In the genomic region with DNA sequence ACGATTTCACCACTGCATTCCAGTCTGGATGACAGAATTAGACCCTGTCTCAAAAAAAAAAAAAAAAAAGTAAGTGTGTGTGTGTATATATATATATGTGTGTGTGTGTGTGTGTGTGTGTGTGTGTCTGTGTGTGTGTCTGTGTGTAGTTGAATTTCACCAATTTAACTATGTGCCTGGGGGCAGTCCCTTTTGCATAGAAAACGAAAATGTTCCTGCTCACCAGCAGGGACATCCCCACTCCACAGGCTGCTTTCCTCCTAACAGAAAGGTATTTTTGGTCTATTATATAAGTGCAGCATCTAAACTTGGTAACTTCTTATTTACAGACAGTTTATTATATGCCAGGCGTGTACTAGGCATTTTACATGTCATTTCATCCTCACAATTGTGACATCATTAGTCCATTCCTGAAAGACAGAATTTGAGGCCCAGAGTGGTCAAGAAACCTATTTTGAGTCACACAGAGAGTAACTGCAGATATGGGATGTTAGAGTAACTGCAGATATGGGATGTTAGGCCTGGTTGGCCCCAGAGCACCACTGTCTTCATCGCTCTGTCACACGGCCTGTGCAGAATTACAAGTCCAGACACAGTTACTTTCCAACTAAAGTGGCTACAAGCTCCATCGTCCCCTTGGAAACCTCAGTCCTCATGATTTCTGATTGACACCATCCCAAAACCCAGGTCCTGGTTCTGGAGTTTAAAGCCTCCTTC, we compare ENCODE assay signal across 19 cellular contexts. TPM values are rescaled to one million over a fixed set of nuclear protein-coding genes. Genes with fewer than 3 reads are reported as not detected.
DNase-seq lines count a peak whose midpoint lies in the region; ATAC-seq and TF ChIP-seq lines count a peak whose summit lies in the region.
"Had no signal": no experiment of that assay in that cellular context is flagged by ENCODE, and none has a peak within 500 bp of the region (broad histone marks: within the 10 kb centered on the region; RNA-seq: fewer than 3 reads in every experiment).

No MANE protein-coding gene starts in this region.

- H3K27ac Mint-ChIP-seq in activated naive CD8-positive, alpha-beta T cell treated with anti-CD3 and anti-CD28 coated beads, Interleukin-2, amount 50 U/mL, for 24 hours: no peak overlapping the region
- no peak overlapping the region for H3K27ac Mint-ChIP-seq in activated naive CD8-positive, alpha-beta T cell treated with anti-CD3 and anti-CD28 coated beads for 36 hours
- no peak overlapping the region for H3K27ac Mint-ChIP-seq in osteocyte (ENCODE audit: unreplicated experiment)

- H3K9me3 Mint-ChIP-seq in activated naive CD8-positive, alpha-beta T cell treated with anti-CD3 and anti-CD28 coated beads, Interleukin-2, amount 50 U/mL, for 24 hours: no peaks in the 10 kb centered on the region
- no peaks in the 10 kb centered on the region for H3K9me3 Mint-ChIP-seq in activated naive CD8-positive, alpha-beta T cell treated with anti-CD3 and anti-CD28 coated beads for 36 hours
- H3K9me3 Mint-ChIP-seq in osteocyte (ENCODE audit: unreplicated experiment): peaks cover 20% of the 10 kb centered on the region
- H3K9me3 Mint-ChIP-seq: CD4-positive, CD25-positive, alpha-beta regulatory T cell had no signal

- no peaks in the 10 kb centered on the region for H3K36me3 Mint-ChIP-seq in activated naive CD8-positive, alpha-beta T cell treated with anti-CD3 and anti-CD28 coated beads, Interleukin-2, amount 50 U/mL, for 24 hours (ENCODE audit: low read depth)
- no peaks in the 10 kb centered on the region for H3K36me3 Mint-ChIP-seq in activated naive CD8-positive, alpha-beta T cell treated with anti-CD3 and anti-CD28 coated beads for 36 hours
- peaks cover 2% of the 10 kb centered on the region for H3K36me3 Mint-ChIP-seq in osteocyte (ENCODE audit: unreplicated experiment)
- H3K36me3 Mint-ChIP-seq: CD4-positive, CD25-positive, alpha-beta regulatory T cell had no signal

- no peak for DNase-seq in activated naive CD8-positive, alpha-beta T cell treated with anti-CD3 and anti-CD28 coated beads, Interleukin-2, amount 50 U/mL, for 24 hours
- DNase-seq in activated naive CD8-positive, alpha-beta T cell treated with anti-CD3 and anti-CD28 coated beads for 36 hours: no peak
- DNase-seq in GM12865 (ENCODE audit: low read depth): peak; percentile 5
- DNase-seq in GM20000 (ENCODE audit: low spot score): peak; percentile 32
- peak; percentile 34 for DNase-seq in osteocyte (ENCODE audit: extremely low spot score, unreplicated experiment)
- DNase-seq in NOMO-1 treated with dmso at 0.1 percent for 144 hours (lab: John Stamatoyannopoulos, UW; ENCODE audit: unreplicated experiment): no peak
- DNase-seq: CD4-positive, CD25-positive, alpha-beta regulatory T cell; EL; GF-D8; GOT3; HCEC 1CT; MG63; NCI-H1417; NCI-H1694 treated with DMSO at 0.1 percent for 48 hours; NCI-H2081 treated with DMSO at 0.1 percent for 48 hours; NCI-H2171 treated with DMSO at 0.1 percent for 48 hours; NCI-H524 treated with DMSO at 0.1 percent for 48 hours; Right ventricle myocardium superior had no signal

- TF ChIP-seq CTCF in GM12865 (IDR thresholded peaks at IDR 0.05; ENCODE audit: insufficient read depth, low read depth, low read length, missing control alignments): no peak
- no peak for TF ChIP-seq CTCF in GM20000 (IDR thresholded peaks at IDR 0.05; ENCODE audit: extremely low read depth, missing control alignments)
- no peak for TF ChIP-seq CTCF in osteocyte (IDR thresholded peaks at IDR 0.05)

- peak; percentile 54 for ATAC-seq in activated naive CD8-positive, alpha-beta T cell treated with anti-CD3 and anti-CD28 coated beads, Interleukin-2, amount 50 U/mL, for 24 hours
- no peak for ATAC-seq in HG03457 (IDR thresholded peaks at IDR 0.05; ENCODE audit: unreplicated experiment)

- H3K27me3 Mint-ChIP-seq in activated naive CD8-positive, alpha-beta T cell treated with anti-CD3 and anti-CD28 coated beads, Interleukin-2, amount 50 U/mL, for 24 hours: no peaks in the 10 kb centered on the region
- H3K27me3 Mint-ChIP-seq in activated naive CD8-positive, alpha-beta T cell treated with anti-CD3 and anti-CD28 coated beads for 36 hours: no peaks in the 10 kb centered on the region
- H3K27me3 Mint-ChIP-seq in osteocyte (ENCODE audit: unreplicated experiment): peaks cover 22% of the 10 kb centered on the region

- peaks cover 2% of the 10 kb centered on the region for H3K4me1 Mint-ChIP-seq in activated naive CD8-positive, alpha-beta T cell treated with anti-CD3 and anti-CD28 coated beads, Interleukin-2, amount 50 U/mL, for 24 hours
- H3K4me1 Mint-ChIP-seq in activated naive CD8-positive, alpha-beta T cell treated with anti-CD3 and anti-CD28 coated beads for 36 hours: peaks cover 4% of the 10 kb centered on the region
- H3K4me1 Mint-ChIP-seq in osteocyte (ENCODE audit: unreplicated experiment): no peaks in the 10 kb centered on the region
- H3K4me1 Mint-ChIP-seq: CD4-positive, CD25-positive, alpha-beta regulatory T cell had no signal

- H3K4me3 ChIP-seq in GM12865 (ENCODE audit: low read depth, low read length): no peak overlapping the region
- H3K4me3 ChIP-seq: MG63 had no signal

- no peak overlapping the region for H3K4me3 Mint-ChIP-seq in activated naive CD8-positive, alpha-beta T cell treated with anti-CD3 and anti-CD28 coated beads, Interleukin-2, amount 50 U/mL, for 24 hours
- H3K4me3 Mint-ChIP-seq in activated naive CD8-positive, alpha-beta T cell treated with anti-CD3 and anti-CD28 coated beads for 36 hours: no peak overlapping the region
- no peak overlapping the region for H3K4me3 Mint-ChIP-seq in osteocyte (ENCODE audit: unreplicated experiment)
- H3K4me3 Mint-ChIP-seq: CD4-positive, CD25-positive, alpha-beta regulatory T cell had no signal

RNA-seq across cellular contexts. Expression of gene TTL, which starts 9.3 kb away (rescaled TPM):
- total RNA-seq in activated naive CD8-positive, alpha-beta T cell treated with anti-CD3 and anti-CD28 coated beads for 36 hours: 10 to 100 TPM; 32.8 to 33.9 TPM
- 65.7 and 67.2 TPM in 2 replicates for total RNA-seq in osteocyte

RNA-seq across cellular contexts. Expression of gene RGPD8, which starts 39.3 kb away (rescaled TPM):
- 10 to 100 TPM; 14.3 to 14.9 TPM for total RNA-seq in activated naive CD8-positive, alpha-beta T cell treated with anti-CD3 and anti-CD28 coated beads for 36 hours
- total RNA-seq in osteocyte: 8.6 and 9.6 TPM in 2 replicates

Comparison
In these comparisons a context has a peak if more than half of its experiments do, and no peak if none do; other contexts are left out.
1. DNase-seq: peak in GM12865 (single experiment), GM20000 (single experiment) and osteocyte (single experiment); none in activated naive CD8-positive, alpha-beta T cell treated with anti-CD3 and anti-CD28 coated beads, Interleukin-2, amount 50 U/mL, for 24 hours (single experiment), activated naive CD8-positive, alpha-beta T cell treated with anti-CD3 and anti-CD28 coated beads for 36 hours (single experiment) and NOMO-1 treated with dmso at 0.1 percent for 144 hours (single experiment).